In the genomic region with DNA sequence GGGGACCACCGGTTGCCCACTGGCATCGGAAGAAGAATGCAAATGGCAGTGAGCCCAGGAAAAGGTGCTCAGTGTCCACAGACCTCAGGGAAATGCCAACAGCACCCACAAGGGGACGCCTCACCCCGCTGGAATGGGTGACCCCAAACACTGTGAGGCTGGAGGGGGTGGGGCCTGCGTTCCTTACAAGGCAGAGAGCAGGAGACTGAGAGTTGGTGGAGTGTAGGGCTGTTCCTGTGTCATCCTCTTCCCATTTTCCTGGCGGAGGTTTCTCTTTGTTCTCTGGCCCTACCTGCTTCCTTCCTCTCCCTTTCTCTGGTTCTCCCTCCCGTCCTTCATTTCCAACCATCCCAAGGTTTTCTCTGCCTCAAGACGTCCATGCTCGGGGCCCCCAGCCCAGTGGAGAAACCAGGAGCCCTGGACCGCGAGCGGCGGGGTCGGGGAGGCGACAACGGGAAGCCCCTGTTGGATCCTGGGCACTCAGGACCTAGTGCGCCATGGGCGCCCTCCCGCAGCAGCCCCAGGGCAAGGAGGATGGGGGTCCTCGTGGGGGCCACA, we compare ENCODE assay signal across 10 cellular contexts. TPM values are rescaled to one million over a fixed set of nuclear protein-coding genes. Genes with fewer than 3 reads are reported as not detected.
DNase-seq lines count a peak whose midpoint lies in the region; ATAC-seq, FAIRE-seq and TF ChIP-seq lines count a peak whose summit lies in the region.
"Not testable (repeated sequence)": the region's sequence is repeated elsewhere in the genome, so short reads cannot be mapped to it uniquely, and the experiment has no call there.
"Had no signal": no experiment of that assay in that cellular context is flagged by ENCODE, and none has a peak within 500 bp of the region (broad histone marks: within the 10 kb centered on the region; RNA-seq: fewer than 3 reads in every experiment).

No MANE protein-coding gene starts in this region.

- H3K36me3 Mint-ChIP-seq in CD4-positive, alpha-beta T cell (ENCODE audit: low read depth); T-helper 2 cell treated with Interferon-gamma antibody and Interleukin-4, amounts not matched to agents 5 μg/mL and 100 μg/mL, for 36 hours (ENCODE audit: low read depth); astrocyte (ENCODE audit: low read depth, unreplicated experiment): not testable (repeated sequence)

- H3K9me1 ChIP-seq in keratinocyte (ENCODE audit: control insufficient read depth, extremely low read depth, insufficient read depth, low read length): not testable (repeated sequence)

- not testable (repeated sequence) for H3K27ac ChIP-seq in CD4-positive, alpha-beta T cell (ENCODE audit: low read depth, low read length); KMS-11; astrocyte (ENCODE audit: low read depth, low read length); keratinocyte (ENCODE audit: control insufficient read depth, insufficient read depth, low read length); osteoblast (ENCODE audit: low read depth, low read length); testis

- POLR2A ChIA-PET in CD4-positive, alpha-beta T cell (lab: Charles Lee): not testable (repeated sequence)

- not testable (repeated sequence) for H3K4me3 ChIP-seq in KMS-11 (IDR thresholded peaks at IDR 0.05; ENCODE audit: insufficient read depth, low read depth, low read length)
- H3K4me3 ChIP-seq in astrocyte (ENCODE audit: insufficient read depth, low read depth, low read length) (peak overlapping the region; percentile 53), epithelial cell of proximal tubule (ENCODE audit: low read depth, low read length) (peak overlapping the region; percentile 56), keratinocyte (ENCODE audit: control insufficient read depth in 2 of 3, extremely low read depth in 1 of 3, insufficient read depth in 2 of 3, low read depth in 1 of 3, low read length in 3 of 3) (peak overlapping the region; percentile 35 to 71 (median 62)), osteoblast (ENCODE audit: insufficient read depth, low read length) (peak overlapping the region; percentile 75), testis (peak overlapping the region; percentile 25 to 45)

- peaks cover 78% of the 10 kb centered on the region for H3K27me3 ChIP-seq in CD4-positive, alpha-beta T cell (ENCODE audit: control insufficient read depth, insufficient read depth, low read length)
- H3K27me3 ChIP-seq in KMS-11 (ENCODE audit: insufficient read depth, low read depth) (peaks cover 91% of the 10 kb centered on the region), astrocyte (ENCODE audit: insufficient read depth, low read length) (peaks cover 69% of the 10 kb centered on the region), keratinocyte (ENCODE audit: control insufficient read depth, extremely low read depth, insufficient read depth, low read length) (peaks cover 16% of the 10 kb centered on the region), osteoblast (ENCODE audit: insufficient read depth, low read length) (peaks cover 39% of the 10 kb centered on the region)
- not testable (repeated sequence) for H3K27me3 ChIP-seq in testis

- ATAC-seq in CD4-positive, alpha-beta T cell (ENCODE audit: poor library complexity): not testable (repeated sequence)

- CTCF ChIA-PET in CD4-positive, alpha-beta T cell (lab: Charles Lee): interaction anchor here (0.8 kb wide), 1 partner anchor 79 kb away, joined by 3 read pairs; no protein-coding TSS in a partner anchor

- not testable (repeated sequence) for H3K4me3 Mint-ChIP-seq in CD4-positive, alpha-beta T cell; astrocyte (ENCODE audit: unreplicated experiment)
- peak overlapping the region; percentile 76 for H3K4me3 Mint-ChIP-seq in T-helper 2 cell treated with Interferon-gamma antibody and Interleukin-4, amounts not matched to agents 5 μg/mL and 100 μg/mL, for 36 hours

- H3K4me1 Mint-ChIP-seq in CD4-positive, alpha-beta T cell (ENCODE audit: low read depth): peaks cover 33% of the 10 kb centered on the region
- peaks cover 28% of the 10 kb centered on the region for H3K4me1 Mint-ChIP-seq in T-helper 2 cell treated with Interferon-gamma antibody and Interleukin-4, amounts not matched to agents 5 μg/mL and 100 μg/mL, for 36 hours (ENCODE audit: low read depth)
- H3K4me1 Mint-ChIP-seq in astrocyte (ENCODE audit: low read depth, unreplicated experiment): not testable (repeated sequence)

- TF ChIP-seq CTCF in CD4-positive, alpha-beta T cell (IDR thresholded peaks at IDR 0.05); KMS-11 (conservative IDR thresholded peaks at IDR 0.05; ENCODE audit: low read depth, low read length); astrocyte (IDR thresholded peaks at IDR 0.05; ENCODE audit: insufficient read depth, low read depth, low read length); keratinocyte (optimal IDR thresholded peaks at IDR 0.05 in 1 of 3, IDR thresholded peaks at IDR 0.05 in 1 of 3, conservative IDR thresholded peaks at IDR 0.05 in 1 of 3; ENCODE audit: extremely low read depth in 1 of 3, insufficient read depth in 2 of 3, low read length in 3 of 3); testis (IDR thresholded peaks at IDR 0.05): not testable (repeated sequence)
- peak; percentile 23 for TF ChIP-seq CTCF in epithelial cell of proximal tubule (conservative IDR thresholded peaks at IDR 0.05; ENCODE audit: low read depth, low read length)
- peak; percentile 17 for TF ChIP-seq CTCF in osteoblast (IDR thresholded peaks at IDR 0.05; ENCODE audit: extremely low read depth, low read depth, low read length)

- not testable (repeated sequence) for TF ChIP-seq POLR2A in testis (IDR thresholded peaks at IDR 0.05)

- intact Hi-C loops in CD4-positive, alpha-beta T cell (cut with DNase I, micrococcal nuclease): loop anchor here (2.0 to 10.0 kb wide), 2 partner anchors 23 to 397 kb away; no protein-coding TSS in a partner anchor
- intact Hi-C loops in testis (cut with DNase I; ENCODE audit: low total_unique reads): not testable (repeated sequence)

- peaks cover 91% of the 10 kb centered on the region for H3K27me3 Mint-ChIP-seq in CD4-positive, alpha-beta T cell
- H3K27me3 Mint-ChIP-seq in T-helper 2 cell treated with Interferon-gamma antibody and Interleukin-4, amounts not matched to agents 5 μg/mL and 100 μg/mL, for 36 hours (ENCODE audit: low read depth): peaks cover 88% of the 10 kb centered on the region
- H3K27me3 Mint-ChIP-seq in astrocyte (ENCODE audit: low read depth, unreplicated experiment): peaks cover 83% of the 10 kb centered on the region

- H3K4me2 ChIP-seq in KMS-11: peak overlapping the region; percentile 99
- peak overlapping the region; percentile 90 for H3K4me2 ChIP-seq in astrocyte (ENCODE audit: low read length)
- H3K4me2 ChIP-seq in keratinocyte (ENCODE audit: control insufficient read depth, extremely low read depth, insufficient read depth, low read depth, low read length): peak overlapping the region; percentile 87
- H3K4me2 ChIP-seq in osteoblast (ENCODE audit: insufficient read depth, low read length): peak overlapping the region; percentile 86

- H2AFZ ChIP-seq in KMS-11 (ENCODE audit: low read depth) (peak overlapping the region; percentile 67), astrocyte (ENCODE audit: low read depth, low read length) (peak overlapping the region; percentile 74), keratinocyte (ENCODE audit: control insufficient read depth, low read length) (peak overlapping the region; percentile 87), osteoblast (ENCODE audit: low read length) (peak overlapping the region; percentile 91)

- peak; percentile 56 for FAIRE-seq in astrocyte (lab: Jason Lieb, UNC)
- peak; percentile 84 for FAIRE-seq in keratinocyte (lab: Jason Lieb, UNC)

- DNase-seq in CD4-positive, alpha-beta T cell; T-helper 2 cell treated with Interferon-gamma antibody and Interleukin-4, amounts not matched to agents 5 μg/mL and 100 μg/mL, for 36 hours (ENCODE audit: low spot score); astrocyte (ENCODE audit: low read depth); epithelial cell of proximal tubule (ENCODE audit: low read depth); keratinocyte (ENCODE audit: low read depth, low spot score); osteoblast (ENCODE audit: insufficient read length, low spot score, missing footprints); testis: not testable (repeated sequence)

- H3K9ac ChIP-seq in KMS-11 (peak overlapping the region; percentile 42; the same call in 1 of the 2 replicates), astrocyte (ENCODE audit: low read length) (peak overlapping the region; percentile 51), keratinocyte (ENCODE audit: control insufficient read depth, extremely low read depth, insufficient read depth, low read length) (peak overlapping the region; percentile 65)

- not testable (repeated sequence) for H3K9me3 ChIP-seq in CD4-positive, alpha-beta T cell (ENCODE audit: control insufficient read depth, low read length); astrocyte (ENCODE audit: insufficient read depth, low read depth, low read length); keratinocyte (ENCODE audit: control insufficient read depth, low read depth, low read length); osteoblast (ENCODE audit: low read depth, low read length); testis

- H3K79me2 ChIP-seq in KMS-11 (ENCODE audit: insufficient read depth, low read depth); astrocyte (ENCODE audit: insufficient read depth, low read length); keratinocyte (ENCODE audit: control insufficient read depth, insufficient read depth, low read length); osteoblast (ENCODE audit: insufficient read depth, low read length): not testable (repeated sequence)

- H3K4me1 ChIP-seq in KMS-11 (ENCODE audit: low read depth, poor library complexity, severe bottlenecking) (peaks cover 52% of the 10 kb centered on the region), keratinocyte (ENCODE audit: control insufficient read depth, extremely low read depth, insufficient read depth, low read length) (peaks cover 13% of the 10 kb centered on the region), osteoblast (ENCODE audit: insufficient read depth, low read length) (peaks cover 16% of the 10 kb centered on the region)
- H3K4me1 ChIP-seq in astrocyte (ENCODE audit: insufficient read depth, low read length); testis: not testable (repeated sequence)

- dilution Hi-C loops in keratinocyte (cut with MboI; ENCODE audit: extremely low pct_ligation_motif_present, low sequenced_read_pairs): not testable (repeated sequence)

- WGBS in testis, 2 donors: 5 to 6% methylated on average over 12 to 17 of the region's 20 CpGs

- not testable (repeated sequence) for H4K20me1 ChIP-seq in KMS-11 (ENCODE audit: insufficient read depth); astrocyte (ENCODE audit: insufficient read depth, low read length); keratinocyte (ENCODE audit: control insufficient read depth, extremely low read depth, insufficient read depth, low read length); osteoblast (ENCODE audit: insufficient read depth, low read length)

- peak overlapping the region; percentile 87 for H3K27ac Mint-ChIP-seq in CD4-positive, alpha-beta T cell
- not testable (repeated sequence) for H3K27ac Mint-ChIP-seq in T-helper 2 cell treated with Interferon-gamma antibody and Interleukin-4, amounts not matched to agents 5 μg/mL and 100 μg/mL, for 36 hours; astrocyte (ENCODE audit: unreplicated experiment)

- not testable (repeated sequence) for H3K9me3 Mint-ChIP-seq in CD4-positive, alpha-beta T cell; T-helper 2 cell treated with Interferon-gamma antibody and Interleukin-4, amounts not matched to agents 5 μg/mL and 100 μg/mL, for 36 hours; astrocyte (ENCODE audit: unreplicated experiment)

- H3K36me3 ChIP-seq in KMS-11 (ENCODE audit: insufficient read depth); astrocyte (ENCODE audit: insufficient read depth, low read length); keratinocyte (ENCODE audit: control insufficient read depth in 2 of 2, extremely low read depth in 1 of 2, insufficient read depth in 2 of 2, low read length in 2 of 2); osteoblast (ENCODE audit: insufficient read depth, low read length); testis (ENCODE audit: low read depth, missing control alignments): not testable (repeated sequence)

RNA-seq across cellular contexts. Expression of gene ULBP2, which starts 3.7 kb away (rescaled TPM):
- 1 to 10 TPM; 1.8 to 1.9 TPM for total RNA-seq in CD4-positive, alpha-beta T cell
- total RNA-seq in astrocyte: 7.3 and 7.5 TPM in 2 replicates
- total RNA-seq in epithelial cell of proximal tubule: 5.3 and 16.0 TPM in 2 replicates
- 11.8 to 15.7 TPM (median 14.0 TPM) in 3 replicates for polyA plus RNA-seq in keratinocyte
- polyA plus RNA-seq in keratinocyte (2011; ENCODE audit: low read depth): 4.9 TPM
- 12.0 and 13.7 TPM in 2 replicates for polyA plus RNA-seq in keratinocyte (2011; cell fraction: cytosol; rRNA removed)
- polyA plus RNA-seq in keratinocyte (2011; cell fraction: nucleus; rRNA removed): 33.5 and 35.2 TPM in 2 replicates
- polyA plus RNA-seq in keratinocyte (2012; ENCODE audit: low replicate concordance): 8.1 and 11.0 TPM in 2 replicates
- 6.8 to 12.5 TPM (median 7.4 TPM) in 3 replicates for polyA minus RNA-seq in keratinocyte
- 9.2 TPM for polyA minus RNA-seq in keratinocyte (2011; cell fraction: cytosol; rRNA and poly(A)+ RNA removed)
- 6.9 and 7.6 TPM in 2 replicates for polyA minus RNA-seq in keratinocyte (2011; cell fraction: nucleus; rRNA and poly(A)+ RNA removed)
- total RNA-seq in osteoblast: 2.5 and 3.2 TPM in 2 replicates
- total RNA-seq in testis: 1 to 10 TPM; 1.5 to 2.0 TPM
- polyA plus RNA-seq in testis (ENCODE audit: insufficient read depth, low read depth, low replicate concordance): 1.9 TPM

RNA-seq across cellular contexts. Expression of gene RAET1G, which starts 15.2 kb away (rescaled TPM):
- not detected for total RNA-seq in CD4-positive, alpha-beta T cell
- total RNA-seq in astrocyte: not detected in 2 replicates
- total RNA-seq in epithelial cell of proximal tubule: 0.43 TPM in 1 of 2 replicates, not detected in the other
- 12.1 to 38.8 TPM (median 16.4 TPM) in 3 replicates for polyA plus RNA-seq in keratinocyte
- 69.8 TPM for polyA plus RNA-seq in keratinocyte (2011; ENCODE audit: low read depth)
- 25.0 and 34.7 TPM in 2 replicates for polyA plus RNA-seq in keratinocyte (2011; cell fraction: cytosol; rRNA removed)
- 76.7 and 78.1 TPM in 2 replicates for polyA plus RNA-seq in keratinocyte (2011; cell fraction: nucleus; rRNA removed)
- 10.8 and 136 TPM in 2 replicates for polyA plus RNA-seq in keratinocyte (2012; ENCODE audit: low replicate concordance)
- 4.8 to 21.9 TPM (median 12.4 TPM) in 3 replicates for polyA minus RNA-seq in keratinocyte
- 14.6 TPM for polyA minus RNA-seq in keratinocyte (2011; cell fraction: cytosol; rRNA and poly(A)+ RNA removed)
- 15.8 and 23.7 TPM in 2 replicates for polyA minus RNA-seq in keratinocyte (2011; cell fraction: nucleus; rRNA and poly(A)+ RNA removed)
- total RNA-seq in osteoblast: 1.5 and 1.8 TPM in 2 replicates
- total RNA-seq in testis: not detected
- polyA plus RNA-seq in testis (ENCODE audit: insufficient read depth, low read depth, low replicate concordance): 0.30 TPM

RNA-seq across cellular contexts. Expression of gene ULBP1, which starts 25.7 kb away (rescaled TPM):
- under 1 TPM; 0.08 to 0.14 TPM for total RNA-seq in CD4-positive, alpha-beta T cell
- 7.4 and 8.8 TPM in 2 replicates for total RNA-seq in astrocyte
- 0.23 and 0.94 TPM in 2 replicates for total RNA-seq in epithelial cell of proximal tubule
- polyA plus RNA-seq in keratinocyte: 1.7 to 2.4 TPM (median 2.2 TPM) in 3 replicates
- polyA plus RNA-seq in keratinocyte (2011; ENCODE audit: low read depth): 13.1 TPM
- 2.6 and 4.4 TPM in 2 replicates for polyA plus RNA-seq in keratinocyte (2011; cell fraction: cytosol; rRNA removed)
- 5.7 and 6.8 TPM in 2 replicates for polyA plus RNA-seq in keratinocyte (2011; cell fraction: nucleus; rRNA removed)
- 1.7 and 6.9 TPM in 2 replicates for polyA plus RNA-seq in keratinocyte (2012; ENCODE audit: low replicate concordance)
- polyA minus RNA-seq in keratinocyte: 0.39 to 0.67 TPM (median 0.59 TPM) in 3 replicates
- polyA minus RNA-seq in keratinocyte (2011; cell fraction: cytosol; rRNA and poly(A)+ RNA removed): 0.77 TPM
- polyA minus RNA-seq in keratinocyte (2011; cell fraction: nucleus; rRNA and poly(A)+ RNA removed): 1.3 and 3.1 TPM in 2 replicates
- total RNA-seq in osteoblast: 0.72 and 0.88 TPM in 2 replicates
- 1 to 10 TPM; 4.7 to 5.9 TPM for total RNA-seq in testis
- 2.3 TPM for polyA plus RNA-seq in testis (ENCODE audit: insufficient read depth, low read depth, low replicate concordance)
- total RNA-seq: sciatic nerve had no signal

RNA-seq across cellular contexts. Expression of gene RAET1E, which starts 40.2 kb away (rescaled TPM):
- not detected for total RNA-seq in CD4-positive, alpha-beta T cell
- total RNA-seq in astrocyte (not detected in 2 replicates), epithelial cell of proximal tubule (not detected in 2 replicates), osteoblast (0.36 and 0.88 TPM in 2 replicates), testis (under 1 TPM; 0.31 TPM)
- polyA plus RNA-seq in keratinocyte (8.4 to 24.9 TPM (median 14.0 TPM) in 3 replicates), testis (ENCODE audit: insufficient read depth, low read depth, low replicate concordance) (0.30 TPM)
- 19.2 TPM for polyA plus RNA-seq in keratinocyte (2011; ENCODE audit: low read depth)
- 7.7 and 14.8 TPM in 2 replicates for polyA plus RNA-seq in keratinocyte (2011; cell fraction: cytosol; rRNA removed)
- 29.0 and 31.6 TPM in 2 replicates for polyA plus RNA-seq in keratinocyte (2011; cell fraction: nucleus; rRNA removed)
- polyA plus RNA-seq in keratinocyte (2012; ENCODE audit: low replicate concordance): 4.6 and 45.2 TPM in 2 replicates
- polyA minus RNA-seq in keratinocyte: 2.3 to 20.6 TPM (median 5.9 TPM) in 3 replicates
- 2.3 TPM for polyA minus RNA-seq in keratinocyte (2011; cell fraction: cytosol; rRNA and poly(A)+ RNA removed)
- polyA minus RNA-seq in keratinocyte (2011; cell fraction: nucleus; rRNA and poly(A)+ RNA removed): 10.4 and 15.0 TPM in 2 replicates
- total RNA-seq: cardiac septum had no signal
